Comparison of ENCODE assay signal across 31 cellular contexts in genomic region chr6:111439169-111439568, GRCh38.
"Had no signal": no experiment of that assay in that cellular context is flagged by ENCODE, and none has a peak within 500 bp of the region (broad histone marks: within the 10 kb centered on the region; RNA-seq: fewer than 3 reads in every experiment).

No MANE protein-coding gene starts in this region.

- H3K27me3 ChIP-seq: brain microvascular endothelial cell, SJCRH30 had no signal

- H3K9me3 ChIP-seq: SJCRH30 had no signal

- H3K27ac ChIP-seq: brain microvascular endothelial cell, KMS-11, SJCRH30, SK-N-MC, VCaP had no signal

- H3K4me3 Mint-ChIP-seq: activated B cell treated with CpG ODN at 0.5 μM for 24 hours; activated CD4-positive, alpha-beta memory T cell treated with anti-CD3 and anti-CD28 coated beads for 36 hours; activated naive CD4-positive, alpha-beta T cell treated with anti-CD3 and anti-CD28 coated beads for 36 hours; activated T-cell treated with anti-CD3 and anti-CD28 coated beads, Interleukin-2, amount 50 U/mL, for 4 hours; activated T-helper 1 cell treated with anti-CD3 and anti-CD28 coated beads, Interleukin-12 subunit alpha, Interleukin-12 subunit beta, Interleukin-2, Interleukin-4 antibody, amounts not matched to agents 30 ng/mL and 10 ng/mL and 1 ng/mL, durations not matched to agents 14 hours and 24 hours and 36 hours; T-helper 1 cell treated with Interleukin-12 subunit alpha and Interleukin-12 subunit beta and Interleukin-4 antibody, amounts not matched to agents 30 μg/mL and 1 μg/mL, for 36 hours; T-helper 2 cell treated with Interferon-gamma antibody and Interleukin-4, amounts not matched to agents 5 μg/mL and 100 μg/mL, for 36 hours had no signal

- H3K36me3 ChIP-seq: brain microvascular endothelial cell had no signal

- H3K4me1 ChIP-seq: SJCRH30 had no signal

- DNase-seq: activated B cell treated with CpG ODN at 0.5 μM for 24 hours; activated CD4-positive, alpha-beta memory T cell treated with anti-CD3 and anti-CD28 coated beads for 36 hours; activated CD4-positive, alpha-beta T cell treated with anti-CD3 and anti-CD28 coated beads for 4 hours; activated CD4-positive, alpha-beta T cell treated with anti-CD3 and anti-CD28 coated beads, Interleukin-2, amount 50 U/mL, for 1 hour; activated CD4-positive, CD25-positive, alpha-beta regulatory T cell treated with anti-CD3 and anti-CD28 coated beads, Interleukin-2, amount 50 U/mL, for 72 hours; activated CD8-positive, alpha-beta memory T cell treated with anti-CD3 and anti-CD28 coated beads, Interleukin-2, amount 50 U/mL, for 4 hours; activated gamma-delta T cell treated with Interleukin-2 at 50 U/mL for 16 hours; activated naive CD4-positive, alpha-beta T cell treated with anti-CD3 and anti-CD28 coated beads for 36 hours; activated T-cell treated with anti-CD3 and anti-CD28 coated beads for 4 hours; activated T-cell treated with anti-CD3 and anti-CD28 coated beads, Interleukin-2, amount 50 U/mL, for 4 hours; amniotic stem cell; aorta; brain microvascular endothelial cell; central memory CD4-positive, alpha-beta T cell; MM.1S; NCI-H1092 treated with DMSO at 0.1 percent for 48 hours; NCI-H1417; NCI-H146; NCI-H187; NCI-H2029 treated with DMSO at 0.1 percent for 48 hours; NCI-H226; NCI-H524 treated with DMSO at 0.1 percent for 48 hours; SHP77; SJCRH30 had no signal

- H3K4me3 ChIP-seq: SJCRH30, SK-N-MC had no signal

- H3K27ac Mint-ChIP-seq: activated B cell treated with CpG ODN at 0.5 μM for 24 hours; activated CD4-positive, alpha-beta memory T cell treated with anti-CD3 and anti-CD28 coated beads for 36 hours; activated naive CD4-positive, alpha-beta T cell treated with anti-CD3 and anti-CD28 coated beads for 36 hours; activated naive CD4-positive, alpha-beta T cell treated with anti-CD3 and anti-CD28 coated beads, Interleukin-2, amount 50 U/mL, for 72 hours; activated T-helper 1 cell treated with anti-CD3 and anti-CD28 coated beads, Interleukin-12 subunit alpha, Interleukin-12 subunit beta, Interleukin-2, Interleukin-4 antibody, amounts not matched to agents 30 ng/mL and 10 ng/mL and 1 ng/mL, durations not matched to agents 14 hours and 24 hours and 36 hours; T-helper 1 cell treated with Interleukin-12 subunit alpha and Interleukin-12 subunit beta and Interleukin-4 antibody, amounts not matched to agents 30 μg/mL and 1 μg/mL, for 36 hours; T-helper 2 cell treated with Interferon-gamma antibody and Interleukin-4, amounts not matched to agents 5 μg/mL and 100 μg/mL, for 36 hours had no signal

- H3K27me3 Mint-ChIP-seq: activated B cell treated with CpG ODN at 0.5 μM for 24 hours; activated CD4-positive, alpha-beta memory T cell treated with anti-CD3 and anti-CD28 coated beads for 36 hours had no signal
